In genomic region chr19:12890787-12891552, GRCh38 we compare ENCODE assay signal across 8 cellular contexts. TPM values are rescaled to one million over a fixed set of nuclear protein-coding genes. Genes with fewer than 3 reads are reported as not detected.
A peak's percentile ranks its signal among the peaks of the same experiment; 100 is the strongest.
DNase-seq lines count a peak whose midpoint lies in the region; ATAC-seq and TF ChIP-seq lines count a peak whose summit lies in the region.

GCDH (plus strand) TSS chr19:12891160; CDS start chr19:12891305, 145 bp downstream.

- TF ChIP-seq CTCF in A673 (conservative IDR thresholded peaks at IDR 0.05; ENCODE audit: low read depth, low read length) (no peak), VCaP (conservative IDR thresholded peaks at IDR 0.05) (no peak), breast epithelium (IDR thresholded peaks at IDR 0.05) (no peak)

- H3K4me2 ChIP-seq in skeletal muscle satellite cell (ENCODE audit: low read length), result peak within 1 kb of the TSS; percentile 96

- POLR2A ChIA-PET in A673 (lab: Charles Lee; ENCODE audit: low non-redundant PET), result interaction anchor here (0.6 to 1.1 kb wide), 4 partner anchors 10 to 1179 kb away, joined by 4 to 9 read pairs (median 8); partner anchors contain the start of gene DNASE2

- no peaks in the 10 kb centered on the region for H3K9me3 ChIP-seq in A673 (ENCODE audit: low read depth, low read length, poor library complexity, severe bottlenecking)
- no peaks in the 10 kb centered on the region for H3K9me3 ChIP-seq in breast epithelium
- H3K9me3 ChIP-seq in iPS-18a (ENCODE audit: control insufficient read depth, low read depth, low read length), result no peaks in the 10 kb centered on the region
- no peaks in the 10 kb centered on the region for H3K9me3 ChIP-seq in skeletal muscle satellite cell (replicated peaks; ENCODE audit: low read length)

- no TSS peak for BruUV-seq in A673 (replicated peaks; lab: Mats Ljungman, UMichigan)

- TF ChIP-seq POLR2A in breast epithelium (IDR thresholded peaks at IDR 0.05), result peak; percentile 68

- CTCF ChIA-PET in A673 (lab: Charles Lee), result interaction anchor here (0.5 to 0.8 kb wide), 3 partner anchors 52 to 94 kb away, joined by 3 to 6 read pairs (median 3); partner anchors contain the start of gene MAST1

- peaks cover 7% of the 10 kb centered on the region for H3K36me3 ChIP-seq in A673 (ENCODE audit: insufficient read depth, low read length, poor library complexity, severe bottlenecking)
- no peaks in the 10 kb centered on the region for H3K36me3 ChIP-seq in breast epithelium
- peaks cover 20% of the 10 kb centered on the region for H3K36me3 ChIP-seq in iPS-18a (ENCODE audit: control insufficient read depth, low read depth, low read length)
- peaks cover 4% of the 10 kb centered on the region for H3K36me3 ChIP-seq in skeletal muscle satellite cell (ENCODE audit: insufficient read depth, low read length)

- H3K9ac ChIP-seq in iPS-18a (ENCODE audit: low read length) (peak within 1 kb of the TSS; percentile 73), skeletal muscle satellite cell (ENCODE audit: low read depth, low read length) (peak within 1 kb of the TSS; percentile 62)

- H3K27me3 ChIP-seq in A673 (replicated peaks; ENCODE audit: insufficient read depth, low read depth, low read length, poor library complexity) (no peaks in the 10 kb centered on the region), breast epithelium (peaks cover 0 to 2% of the 10 kb centered on the region in 2 donors), iPS-18a (ENCODE audit: control insufficient read depth, insufficient read depth, low read length) (peaks cover 23% of the 10 kb centered on the region), skeletal muscle satellite cell (ENCODE audit: control insufficient read depth, insufficient read depth, low read length) (peaks cover 10% of the 10 kb centered on the region)

- H3K4me3 ChIP-seq in A673 (ENCODE audit: low read depth, low read length, poor library complexity, severe bottlenecking) (peak within 1 kb of the TSS; percentile 92), breast epithelium (peak within 1 kb of the TSS; percentile 85 to 97 (median 89)), iPS-18a (ENCODE audit: low read length) (peak within 1 kb of the TSS; percentile 85), skeletal muscle satellite cell (ENCODE audit: low read length) (peak within 1 kb of the TSS; percentile 92)

- DNase-seq in A673 (ENCODE audit: low spot score), result peak; percentile 100
- peak; percentile 100 for DNase-seq in NCI-H2196 treated with DMSO at 0.1 percent for 48 hours (lab: John Stamatoyannopoulos, UW; ENCODE audit: unreplicated experiment)
- peak; percentile 97 to 99 for DNase-seq in breast epithelium (ENCODE audit: low spot score in 2 of 2)

- peak; percentile 86 for ATAC-seq in GM18867 (IDR thresholded peaks at IDR 0.05; ENCODE audit: unreplicated experiment)
- ATAC-seq in HG03103 (IDR thresholded peaks at IDR 0.05; ENCODE audit: low read depth, unreplicated experiment), result peak; percentile 94

- intact Hi-C loops in A673 (cut with micrococcal nuclease; ENCODE audit: unreplicated experiment) (no loop called here), breast epithelium (cut with DNase I; ENCODE audit: low total_unique reads) (no loop called here)

- H3K27ac ChIP-seq in A673 (ENCODE audit: low read depth, low read length, poor library complexity, severe bottlenecking) (peak within 1 kb of the TSS; percentile 92), VCaP (peak within 1 kb of the TSS; percentile 56), breast epithelium (peak within 1 kb of the TSS; percentile 72 to 80), iPS-18a (ENCODE audit: low read length) (peak within 1 kb of the TSS; percentile 78)

- H3K4me1 ChIP-seq in A673 (ENCODE audit: insufficient read depth, low read length, poor library complexity, severe bottlenecking) (peaks cover 6% of the 10 kb centered on the region), breast epithelium (peaks cover 0 to 9% of the 10 kb centered on the region in 2 donors), iPS-18a (ENCODE audit: control insufficient read depth, low read depth, low read length) (peaks cover 2% of the 10 kb centered on the region), skeletal muscle satellite cell (ENCODE audit: control insufficient read depth, insufficient read depth, low read length) (peaks cover 10% of the 10 kb centered on the region)

RNA-seq across cellular contexts. Expression of gene GCDH, which starts in this region (rescaled TPM):
- total RNA-seq in A673 (2021) (47.3 and 58.7 TPM in 2 replicates), breast epithelium (10 to 100 TPM; 39.2 to 72.8 (median 50.1) TPM)
- total RNA-seq in skeletal muscle satellite cell (2012; rRNA removed), result 47.4 and 66.4 TPM in 2 replicates

Comparison
In these comparisons a context has a peak if more than half of its experiments do, and no peak if none do; other contexts are left out.
1. Peak in every context shown above with its lines: DNase-seq, ATAC-seq, H3K4me3 ChIP-seq and H3K27ac ChIP-seq.